In genomic region chr1:202173993-202174392, GRCh38 we compare ENCODE assay signal across 34 cellular contexts. TPM values are rescaled to one million over a fixed set of nuclear protein-coding genes. Genes with fewer than 3 reads are reported as not detected.
"Had no signal": no experiment of that assay in that cellular context is flagged by ENCODE, and none has a peak within 500 bp of the region (broad histone marks: within the 10 kb centered on the region; RNA-seq: fewer than 3 reads in every experiment).

No MANE protein-coding gene starts in this region.

- H3K4me1 Mint-ChIP-seq: central memory CD8-positive, alpha-beta T cell; WTC11 had no signal

- H3K9me3 ChIP-seq: esophagus muscularis mucosa, gastrocnemius medialis, heart left ventricle had no signal

- DNase-seq: activated CD4-positive, alpha-beta memory T cell treated with anti-CD3 and anti-CD28 coated beads for 36 hours; activated CD4-positive, alpha-beta T cell treated with anti-CD3 and anti-CD28 coated beads for 1 hour; activated CD4-positive, alpha-beta T cell treated with anti-CD3 and anti-CD28 coated beads, Interleukin-2, amount 10 ng/mL, durations not matched to agents 24 days and 14 days; activated CD8-positive, alpha-beta memory T cell treated with anti-CD3 and anti-CD28 coated beads, Interleukin-2, amount 10 ng/mL, durations not matched to agents 7 days and 5 days; activated CD8-positive, alpha-beta memory T cell treated with anti-CD3 and anti-CD28 coated beads, Interleukin-2, amount 50 U/mL, for 4 hours; activated CD8-positive, alpha-beta T cell treated with anti-CD3 and anti-CD28 coated beads, Interleukin-2, amount 10 ng/mL, durations not matched to agents 7 days and 5 days; activated effector memory CD4-positive, alpha-beta T cell treated with anti-CD3 and anti-CD28 coated beads, Interleukin-2, amount 50 U/mL, for 16 hours; activated naive CD4-positive, alpha-beta T cell treated with anti-CD3 and anti-CD28 coated beads, Interleukin-2, amount 50 U/mL, for 16 hours; activated T-cell treated with anti-CD3 and anti-CD28 coated beads, Interleukin-2, amount 50 U/mL, for 1 hour; activated T-cell treated with anti-CD3 and anti-CD28 coated beads, Interleukin-2, amount 50 U/mL, for 48 hours; amniotic stem cell; anterior cingulate cortex; brain microvascular endothelial cell; dorsolateral prefrontal cortex; effector memory CD4-positive, alpha-beta T cell; erythroblast; foreskin keratinocyte; gastrocnemius medialis; glutamatergic neuron; heart left ventricle; T-helper 2 cell had no signal

- H3K36me3 Mint-ChIP-seq: activated CD4-positive, alpha-beta memory T cell treated with anti-CD3 and anti-CD28 coated beads for 36 hours; activated CD8-positive, alpha-beta memory T cell treated with anti-CD3 and anti-CD28 coated beads, Interleukin-2, amount 10 ng/mL, durations not matched to agents 7 days and 5 days; activated naive CD8-positive, alpha-beta T cell; WTC11 had no signal

- H3K27me3 Mint-ChIP-seq: activated CD4-positive, alpha-beta memory T cell treated with anti-CD3 and anti-CD28 coated beads for 36 hours; activated CD4-positive, alpha-beta T cell treated with anti-CD3 and anti-CD28 coated beads, Interleukin-2, amount 10 ng/mL, durations not matched to agents 24 days and 14 days; activated CD8-positive, alpha-beta memory T cell treated with anti-CD3 and anti-CD28 coated beads, Interleukin-2, amount 10 ng/mL, durations not matched to agents 7 days and 5 days; activated naive CD8-positive, alpha-beta T cell; central memory CD8-positive, alpha-beta T cell had no signal

- H3K36me3 ChIP-seq: brain microvascular endothelial cell, esophagus muscularis mucosa, gastrocnemius medialis, heart left ventricle had no signal

- H3K27me3 ChIP-seq: dorsolateral prefrontal cortex, gastrocnemius medialis, heart left ventricle had no signal

- H3K4me1 ChIP-seq: esophagus muscularis mucosa, foreskin keratinocyte, gastrocnemius medialis, heart left ventricle had no signal

- ATAC-seq: activated CD8-positive, alpha-beta memory T cell treated with anti-CD3 and anti-CD28 coated beads, Interleukin-2, amount 10 ng/mL, durations not matched to agents 7 days and 5 days; activated CD8-positive, alpha-beta T cell treated with anti-CD3 and anti-CD28 coated beads, Interleukin-2, amount 10 ng/mL, durations not matched to agents 7 days and 5 days; foreskin keratinocyte; gastrocnemius medialis; heart left ventricle; WTC11 had no signal

- H3K9me3 Mint-ChIP-seq: activated CD4-positive, alpha-beta memory T cell treated with anti-CD3 and anti-CD28 coated beads for 36 hours; activated CD4-positive, alpha-beta T cell treated with anti-CD3 and anti-CD28 coated beads, Interleukin-2, amount 10 ng/mL, durations not matched to agents 24 days and 14 days; activated T-helper 1 cell treated with anti-CD3 and anti-CD28 coated beads, Interleukin-12 subunit alpha, Interleukin-12 subunit beta, Interleukin-2, Interleukin-4 antibody, amounts not matched to agents 30 ng/mL and 10 ng/mL and 1 ng/mL, durations not matched to agents 14 hours and 24 hours and 36 hours; activated T-helper 2 cell treated with anti-CD3 and anti-CD28 coated beads, Interferon-gamma antibody, Interleukin-2, Interleukin-4, amounts not matched to agents 10 μg/mL and 5 μg/mL and 100 μg/mL, durations not matched to agents 14 hours and 24 hours and 36 hours; central memory CD8-positive, alpha-beta T cell; dendritic cell treated with granulocyte-macrophage colony-stimulating factor and Interleukin-4, amounts not matched to agents 40 ng/mL and 50 ng/mL, for 4 days; WTC11 had no signal

- H3K27ac ChIP-seq: brain microvascular endothelial cell, coronary artery, dorsolateral prefrontal cortex, esophagus muscularis mucosa, foreskin keratinocyte, gastrocnemius medialis, heart left ventricle had no signal

- H3K27ac Mint-ChIP-seq: activated CD4-positive, alpha-beta memory T cell treated with anti-CD3 and anti-CD28 coated beads for 36 hours; activated CD4-positive, alpha-beta T cell treated with anti-CD3 and anti-CD28 coated beads, Interleukin-2, amount 10 ng/mL, durations not matched to agents 24 days and 14 days; activated CD8-positive, alpha-beta memory T cell treated with anti-CD3 and anti-CD28 coated beads, Interleukin-2, amount 10 ng/mL, durations not matched to agents 7 days and 5 days; activated CD8-positive, alpha-beta T cell treated with anti-CD3 and anti-CD28 coated beads, Interleukin-2, amount 10 ng/mL, durations not matched to agents 7 days and 5 days; activated naive CD8-positive, alpha-beta T cell; activated T-helper 1 cell treated with anti-CD3 and anti-CD28 coated beads, Interleukin-12 subunit alpha, Interleukin-12 subunit beta, Interleukin-2, Interleukin-4 antibody, amounts not matched to agents 30 ng/mL and 10 ng/mL and 1 ng/mL, durations not matched to agents 14 hours and 24 hours and 36 hours; activated T-helper 2 cell treated with anti-CD3 and anti-CD28 coated beads, Interferon-gamma antibody, Interleukin-2, Interleukin-4, amounts not matched to agents 10 μg/mL and 5 μg/mL and 100 μg/mL, durations not matched to agents 14 hours and 24 hours and 36 hours; dendritic cell treated with granulocyte-macrophage colony-stimulating factor and Interleukin-4, amounts not matched to agents 40 ng/mL and 50 ng/mL, for 4 days; WTC11 had no signal

- H3K4me3 Mint-ChIP-seq: activated CD4-positive, alpha-beta memory T cell treated with anti-CD3 and anti-CD28 coated beads for 36 hours; activated CD4-positive, alpha-beta T cell treated with anti-CD3 and anti-CD28 coated beads, Interleukin-2, amount 10 ng/mL, durations not matched to agents 24 days and 14 days; activated CD8-positive, alpha-beta memory T cell treated with anti-CD3 and anti-CD28 coated beads, Interleukin-2, amount 10 ng/mL, durations not matched to agents 7 days and 5 days; activated CD8-positive, alpha-beta T cell treated with anti-CD3 and anti-CD28 coated beads, Interleukin-2, amount 10 ng/mL, durations not matched to agents 7 days and 5 days; activated naive CD8-positive, alpha-beta T cell; activated T-helper 1 cell treated with anti-CD3 and anti-CD28 coated beads, Interleukin-12 subunit alpha, Interleukin-12 subunit beta, Interleukin-2, Interleukin-4 antibody, amounts not matched to agents 30 ng/mL and 10 ng/mL and 1 ng/mL, durations not matched to agents 14 hours and 24 hours and 36 hours; central memory CD8-positive, alpha-beta T cell; dendritic cell treated with granulocyte-macrophage colony-stimulating factor and Interleukin-4, amounts not matched to agents 40 ng/mL and 50 ng/mL, for 4 days; WTC11 had no signal

- H3K4me3 ChIP-seq: coronary artery, dorsolateral prefrontal cortex, esophagus muscularis mucosa, gastrocnemius medialis, heart left ventricle had no signal

RNA-seq across cellular contexts. Expression of gene PTPN7, which starts 13.6 kb away (rescaled TPM):
- total RNA-seq: bronchial epithelial cell, foreskin keratinocyte had no signal

RNA-seq across cellular contexts. Expression of gene LGR6, which starts 19.6 kb away (rescaled TPM):
- total RNA-seq: activated CD4-positive, alpha-beta T cell treated with anti-CD3 and anti-CD28 coated beads, Interleukin-2, amount 10 ng/mL, durations not matched to agents 24 days and 14 days; activated T-helper 1 cell treated with anti-CD3 and anti-CD28 coated beads, Interleukin-12 subunit alpha, Interleukin-12 subunit beta, Interleukin-2, Interleukin-4 antibody, amounts not matched to agents 30 ng/mL and 10 ng/mL and 1 ng/mL, durations not matched to agents 14 hours and 24 hours and 36 hours; activated T-helper 2 cell treated with anti-CD3 and anti-CD28 coated beads, Interferon-gamma antibody, Interleukin-2, Interleukin-4, amounts not matched to agents 10 μg/mL and 5 μg/mL and 100 μg/mL, durations not matched to agents 14 hours and 24 hours and 36 hours; bronchial epithelial cell; T-helper 1 cell treated with Interleukin-12 subunit alpha and Interleukin-12 subunit beta and Interleukin-4 antibody, amounts not matched to agents 30 ng/mL and 1 ng/mL, for 36 hours had no signal

RNA-seq across cellular contexts. Expression of gene GPR37L1, which starts 51.3 kb away (rescaled TPM):
- total RNA-seq: activated CD4-positive, alpha-beta memory T cell treated with anti-CD3 and anti-CD28 coated beads for 36 hours; activated CD4-positive, alpha-beta T cell treated with anti-CD3 and anti-CD28 coated beads, Interleukin-2, amount 10 ng/mL, durations not matched to agents 24 days and 14 days; activated CD8-positive, alpha-beta memory T cell treated with anti-CD3 and anti-CD28 coated beads for 36 hours; activated CD8-positive, alpha-beta memory T cell treated with anti-CD3 and anti-CD28 coated beads, Interleukin-2, amount 10 ng/mL, durations not matched to agents 7 days and 5 days; activated CD8-positive, alpha-beta T cell treated with anti-CD3 and anti-CD28 coated beads, Interleukin-2, amount 10 ng/mL, durations not matched to agents 7 days and 5 days; activated T-helper 1 cell treated with anti-CD3 and anti-CD28 coated beads, Interleukin-12 subunit alpha, Interleukin-12 subunit beta, Interleukin-2, Interleukin-4 antibody, amounts not matched to agents 30 ng/mL and 10 ng/mL and 1 ng/mL, durations not matched to agents 14 hours and 24 hours and 36 hours; activated T-helper 2 cell treated with anti-CD3 and anti-CD28 coated beads, Interferon-gamma antibody, Interleukin-2, Interleukin-4, amounts not matched to agents 10 μg/mL and 5 μg/mL and 100 μg/mL, durations not matched to agents 14 hours and 24 hours and 36 hours; astrocyte; bronchial epithelial cell; cardiac septum; foreskin keratinocyte; T-helper 1 cell treated with Interleukin-12 subunit alpha and Interleukin-12 subunit beta and Interleukin-4 antibody, amounts not matched to agents 30 ng/mL and 1 ng/mL, for 36 hours had no signal
